8 cellular contexts compared by ENCODE assay signal in the genomic region with DNA sequence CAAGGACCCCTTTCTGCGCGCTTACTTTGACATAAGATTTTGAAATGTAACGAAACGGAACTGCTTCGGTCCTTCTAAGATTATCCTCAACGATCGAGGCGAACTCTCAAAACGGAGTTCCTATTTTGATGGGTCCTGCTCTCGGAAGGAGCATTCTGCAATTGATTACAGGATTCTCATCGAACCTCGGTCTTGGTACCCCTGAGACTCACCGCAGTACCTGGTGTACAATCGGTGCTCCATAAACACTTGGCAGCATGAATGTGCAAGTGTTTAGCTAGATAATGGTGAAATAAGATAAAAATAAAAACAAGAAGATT. TPM values are rescaled to one million over a fixed set of nuclear protein-coding genes. Genes with fewer than 3 reads are reported as not detected.
DNase-seq lines count a peak whose midpoint lies in the region; ATAC-seq and TF ChIP-seq lines count a peak whose summit lies in the region.

No MANE protein-coding gene starts in this region.

- no peaks in the 10 kb centered on the region for H3K9me3 Mint-ChIP-seq in CD4-positive, CD25-positive, alpha-beta regulatory T cell
- H3K9me3 Mint-ChIP-seq in stimulated activated naive B cell treated with anti-CD40 and anti-IgM and Interleukin-4, amounts not matched to agents 10 μg/mL and 1 μg/mL and 100 μg/mL, for 72 hours = peaks cover 0 to 3% of the 10 kb centered on the region in 2 donors

- peaks cover 29 to 47% (median 40%) of the 10 kb centered on the region in 4 donors for H3K4me1 Mint-ChIP-seq in CD4-positive, CD25-positive, alpha-beta regulatory T cell
- H3K4me1 Mint-ChIP-seq in stimulated activated naive B cell treated with anti-CD40 and anti-IgM and Interleukin-4, amounts not matched to agents 10 μg/mL and 1 μg/mL and 100 μg/mL, for 72 hours = peaks cover 22 to 43% of the 10 kb centered on the region in 2 donors

- no TSS peak for BruUV-seq in HCT116 (replicated peaks; lab: Mats Ljungman, UMichigan)

- POLR2A ChIA-PET in HCT116 (lab: Charles Lee) = interaction anchor here (0.7 to 2.6 kb wide), 10 partner anchors 7 to 251 kb away, joined by 3 to 8 read pairs (median 5); partner anchors contain the start of genes DNAAF2 and KLHDC2

- peak overlapping the region; percentile 70 for H3K27ac ChIP-seq in CD4-positive, CD25-positive, alpha-beta regulatory T cell (ENCODE audit: insufficient read depth, low read length, poor library complexity, severe bottlenecking)
- H3K27ac ChIP-seq in HCT116 (ENCODE audit: low read depth, low read length) = peak overlapping the region; percentile 66
- peak overlapping the region; percentile 83 to 90 for H3K27ac ChIP-seq in right atrium auricular region

- peaks cover 11% of the 10 kb centered on the region for H3K36me3 ChIP-seq in CD4-positive, CD25-positive, alpha-beta regulatory T cell (ENCODE audit: control insufficient read depth, insufficient read depth, low read length)
- H3K36me3 ChIP-seq in HCT116 (ENCODE audit: control insufficient read depth in 1 of 2, insufficient read depth in 2 of 2, low read length in 2 of 2) = peaks cover 10 to 16% of the 10 kb centered on the region in 2 experiments; a peak in 3 of 4 replicates
- peaks cover 11% of the 10 kb centered on the region for H3K36me3 ChIP-seq in right atrium auricular region

- RAD21 ChIA-PET in HCT116 (lab: Charles Lee; ENCODE audit: low non-redundant PET in 1 of 2, low total read pairs in 2 of 2, uncharacterized antibody in 2 of 2, unreplicated experiment in 2 of 2) = interaction anchor here in 1 of 2 experiments (0.7 to 1.2 kb wide), 4 partner anchors 27 to 209 kb away, joined by 3 to 4 read pairs (median 3); no protein-coding TSS in a partner anchor

- H2AFZ ChIP-seq in HCT116 (ENCODE audit: low read depth, low read length, poor library complexity, severe bottlenecking) = peak overlapping the region; percentile 76

- DNase-seq in CD4-positive, CD25-positive, alpha-beta regulatory T cell = no peak
- no peak for DNase-seq in HCT116 (ENCODE audit: low read depth, low spot score)
- no peak for DNase-seq in right atrium auricular region (ENCODE audit: low spot score)
- DNase-seq in stimulated activated naive B cell treated with anti-CD40 and anti-IgM and Interleukin-4, amounts not matched to agents 10 μg/mL and 1 μg/mL and 100 μg/mL, for 72 hours = no peak
- DNase-seq in glomerular visceral epithelial cell (ENCODE audit: extremely low spot score) = no peak
- no peak for DNase-seq in activated CD4-positive, alpha-beta T cell treated with anti-CD3 and anti-CD28 coated beads, Interleukin-2, amount 50 U/mL, for 1 hour

- peak overlapping the region; percentile 97 to 99 (median 98) for H3K27ac Mint-ChIP-seq in CD4-positive, CD25-positive, alpha-beta regulatory T cell
- peak overlapping the region; percentile 99 for H3K27ac Mint-ChIP-seq in stimulated activated naive B cell treated with anti-CD40 and anti-IgM and Interleukin-4, amounts not matched to agents 10 μg/mL and 1 μg/mL and 100 μg/mL, for 72 hours

- no peaks in the 10 kb centered on the region for H3K27me3 ChIP-seq in CD4-positive, CD25-positive, alpha-beta regulatory T cell (ENCODE audit: control insufficient read depth, insufficient read depth, low read length)
- H3K27me3 ChIP-seq in HCT116 (ENCODE audit: insufficient read depth, low read length) (no peaks in the 10 kb centered on the region), right atrium auricular region (no peaks in the 10 kb centered on the region)

- H3K79me2 ChIP-seq in HCT116 (ENCODE audit: insufficient read depth, low read length) = peaks cover 47% of the 10 kb centered on the region

- peak in 1 of 2 donors; percentile 2 for ATAC-seq in CD4-positive, CD25-positive, alpha-beta regulatory T cell (ENCODE audit: low read depth in 2 of 2)
- ATAC-seq in HCT116 (peak; percentile 8), GM18519 (IDR thresholded peaks at IDR 0.05; ENCODE audit: low FRiP score, unreplicated experiment) (no peak)
- ATAC-seq in stimulated activated naive B cell treated with anti-CD40 and anti-IgM and Interleukin-4, amounts not matched to agents 10 μg/mL and 1 μg/mL and 100 μg/mL, for 72 hours (replicated peaks) = peak; percentile 21 to 28

- no peaks in the 10 kb centered on the region for H4K20me1 ChIP-seq in HCT116 (ENCODE audit: insufficient read depth)

- intact Hi-C loops in HCT116 (cut with micrococcal nuclease) = loop anchor here (2.0 to 10.0 kb wide), 2 partner anchors 218 to 922 kb away; partner anchors contain the start of gene DNAAF2

- TF ChIP-seq CTCF in HCT116 (IDR thresholded peaks at IDR 0.05 in 2 of 3, conservative IDR thresholded peaks at IDR 0.05 in 1 of 3; ENCODE audit: borderline replicate concordance in 1 of 3, insufficient read depth in 1 of 3, low read depth in 2 of 3, low read length in 2 of 3) (0 out of 6 replicates have a peak, but pooled peaks of 1 of the 3 experiments have one; percentile 4), WI38 (IDR thresholded peaks at IDR 0.05; ENCODE audit: low read depth, low read length) (no peak), right atrium auricular region (IDR thresholded peaks at IDR 0.05) (no peak)

- H3K27me3 Mint-ChIP-seq in CD4-positive, CD25-positive, alpha-beta regulatory T cell = peaks cover 4% of the 10 kb centered on the region
- H3K27me3 Mint-ChIP-seq in stimulated activated naive B cell treated with anti-CD40 and anti-IgM and Interleukin-4, amounts not matched to agents 10 μg/mL and 1 μg/mL and 100 μg/mL, for 72 hours = no peaks in the 10 kb centered on the region

- H3K36me3 Mint-ChIP-seq in CD4-positive, CD25-positive, alpha-beta regulatory T cell = peaks cover 16% of the 10 kb centered on the region
- H3K36me3 Mint-ChIP-seq in stimulated activated naive B cell treated with anti-CD40 and anti-IgM and Interleukin-4, amounts not matched to agents 10 μg/mL and 1 μg/mL and 100 μg/mL, for 72 hours = peaks cover 0 to 19% of the 10 kb centered on the region in 2 donors

- no peaks in the 10 kb centered on the region for H3K9me3 ChIP-seq in CD4-positive, CD25-positive, alpha-beta regulatory T cell (ENCODE audit: control insufficient read depth in 2 of 2, low read length in 2 of 2)
- H3K9me3 ChIP-seq in HCT116 (ENCODE audit: control insufficient read depth in 1 of 2, insufficient read depth in 1 of 2, low read depth in 1 of 2, low read length in 2 of 2) (no peaks in the 10 kb centered on the region), right atrium auricular region (no peaks in the 10 kb centered on the region)

- TF ChIP-seq POLR2A in HCT116 (IDR thresholded peaks at IDR 0.05; ENCODE audit: borderline replicate concordance, extremely low read depth, insufficient read depth, insufficient read length) = no peak

- CTCF ChIA-PET in HCT116 (lab: Charles Lee) = interaction anchor here (0.6 to 4.0 kb wide), 16 partner anchors 9 to 255 kb away, joined by 3 to 76 read pairs (median 4); partner anchors contain the start of genes DNAAF2 and KLHDC2

- H3K9ac ChIP-seq in HCT116 (ENCODE audit: low read length) = peak overlapping the region; percentile 92; the same call in 1 of the 2 replicates

- H3K4me1 ChIP-seq in CD4-positive, CD25-positive, alpha-beta regulatory T cell (ENCODE audit: control insufficient read depth, insufficient read depth, low read length, poor library complexity, severe bottlenecking) = peaks cover 28% of the 10 kb centered on the region
- peaks cover 7 to 22% of the 10 kb centered on the region in 2 experiments for H3K4me1 ChIP-seq in HCT116 (ENCODE audit: control insufficient read depth in 1 of 2, insufficient read depth in 2 of 2, low read length in 2 of 2)
- peaks cover 0 to 29% of the 10 kb centered on the region in 2 donors for H3K4me1 ChIP-seq in right atrium auricular region

- H3K4me2 ChIP-seq in HCT116 (ENCODE audit: low read length) = peak overlapping the region; percentile 63

- peak overlapping the region; percentile 96 to 99 (median 98) for H3K4me3 Mint-ChIP-seq in CD4-positive, CD25-positive, alpha-beta regulatory T cell
- peak overlapping the region; percentile 98 to 99 for H3K4me3 Mint-ChIP-seq in stimulated activated naive B cell treated with anti-CD40 and anti-IgM and Interleukin-4, amounts not matched to agents 10 μg/mL and 1 μg/mL and 100 μg/mL, for 72 hours

- H3K9me2 ChIP-seq in HCT116 (ENCODE audit: insufficient read depth) = no peaks in the 10 kb centered on the region

- no peak for TF ChIP-seq RAD21 in HCT116 (IDR thresholded peaks at IDR 0.05; ENCODE audit: low read depth)

- peak overlapping the region; percentile 99 for H3K4me3 ChIP-seq in CD4-positive, CD25-positive, alpha-beta regulatory T cell (ENCODE audit: low read depth, low read length)
- H3K4me3 ChIP-seq in HCT116 (replicated peaks in 1 of 2; ENCODE audit: low read depth in 1 of 2, low read length in 2 of 2) (peak overlapping the region; percentile 82 to 89), WI38 (ENCODE audit: low read depth, low read length) (peak overlapping the region; percentile 99), right atrium auricular region (peak overlapping the region; percentile 76 to 85)

TF ChIP-seq in HCT116, 20 proteins besides CTCF, POLR2A, EP300 and RAD21 (continues in another document):
- TF ChIP-seq, protein P1, sequence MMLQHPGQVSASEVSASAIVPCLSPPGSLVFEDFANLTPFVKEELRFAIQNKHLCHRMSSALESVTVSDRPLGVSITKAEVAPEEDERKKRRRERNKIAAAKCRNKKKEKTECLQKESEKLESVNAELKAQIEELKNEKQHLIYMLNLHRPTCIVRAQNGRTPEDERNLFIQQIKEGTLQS (IDR thresholded peaks at IDR 0.05) = no peak
- TF ChIP-seq, protein P2, sequence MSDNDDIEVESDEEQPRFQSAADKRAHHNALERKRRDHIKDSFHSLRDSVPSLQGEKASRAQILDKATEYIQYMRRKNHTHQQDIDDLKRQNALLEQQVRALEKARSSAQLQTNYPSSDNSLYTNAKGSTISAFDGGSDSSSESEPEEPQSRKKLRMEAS (IDR thresholded peaks at IDR 0.05) = no peak
- TF ChIP-seq CEBPB (IDR thresholded peaks at IDR 0.05; ENCODE audit: low read depth) (no peak), JUND (IDR thresholded peaks at IDR 0.05) (no peak), SP1 (IDR thresholded peaks at IDR 0.05; ENCODE audit: low read depth) (no peak), FOSL1 (IDR thresholded peaks at IDR 0.05; ENCODE audit: low read depth) (no peak), ELF1 (IDR thresholded peaks at IDR 0.05; ENCODE audit: borderline replicate concordance, low read depth) (no peak)

RNA-seq across cellular contexts. Expression of gene NEMF, which starts 0.5 kb away (rescaled TPM):
- 79.6 TPM for total RNA-seq in CD4-positive, CD25-positive, alpha-beta regulatory T cell
- polyA plus RNA-seq in CD4-positive, CD25-positive, alpha-beta regulatory T cell = 10 to 100 TPM; 32.6 to 40.5 (median 36.1) TPM
- total RNA-seq in HCT116 (2021; ENCODE audit: unreplicated experiment) = 57.7 TPM
- 21.6 and 26.1 TPM in 2 replicates for polyA plus RNA-seq in HCT116 (2012)
- 10 to 100 TPM; 43.9 to 45.2 TPM for total RNA-seq in right atrium auricular region

RNA-seq across cellular contexts. Expression of gene ARF6, which starts 39.8 kb away (rescaled TPM):
- total RNA-seq in CD4-positive, CD25-positive, alpha-beta regulatory T cell = 94.6 TPM
- 100 to 1,000 TPM; 148 to 171 (median 153) TPM for polyA plus RNA-seq in CD4-positive, CD25-positive, alpha-beta regulatory T cell
- total RNA-seq in HCT116 (2021; ENCODE audit: unreplicated experiment) = 88.8 TPM
- 40.5 and 43.0 TPM in 2 replicates for polyA plus RNA-seq in HCT116 (2012)
- total RNA-seq in right atrium auricular region = 10 to 100 TPM; 21.4 to 25.1 TPM
